In the genomic region with DNA sequence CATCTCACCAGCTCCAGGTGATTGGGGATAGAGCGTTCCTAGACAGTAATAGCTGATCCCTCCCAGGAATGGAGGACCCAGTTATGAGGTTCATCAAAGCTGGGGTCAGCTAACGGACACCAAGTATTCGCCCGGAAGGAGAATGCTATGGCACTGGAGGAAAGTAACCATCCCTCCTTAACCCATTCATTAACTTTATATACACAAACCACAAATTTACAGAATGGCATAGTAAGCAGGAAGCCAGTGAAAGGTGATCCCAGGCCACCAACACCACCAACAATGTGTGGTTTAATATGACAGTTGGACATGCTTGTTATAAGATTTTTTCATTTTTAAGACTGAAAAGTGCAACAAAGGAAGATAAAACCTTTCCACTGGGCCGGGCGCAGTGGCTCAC, we compare ENCODE assay signal across 6 cellular contexts.
"Had no signal": no experiment of that assay in that cellular context is flagged by ENCODE, and none has a peak within 500 bp of the region (broad histone marks: within the 10 kb centered on the region; RNA-seq: fewer than 3 reads in every experiment).

No MANE protein-coding gene starts in this region.

- H3K4me3 ChIP-seq: GM23248, K562 had no signal

- H3K27ac ChIP-seq: GM23248 had no signal

- DNase-seq: GM23248, GOT3, H9, HFFc6, IMR-90 had no signal

- H3K27ac Mint-ChIP-seq: H9, HFFc6 had no signal

- H3K4me3 Mint-ChIP-seq: H9, HFFc6 had no signal

- H3K9me3 Mint-ChIP-seq: HFFc6 had no signal

- H2AFZ ChIP-seq: GM23248 had no signal
